8 cellular contexts compared by ENCODE assay signal in the genomic region with DNA sequence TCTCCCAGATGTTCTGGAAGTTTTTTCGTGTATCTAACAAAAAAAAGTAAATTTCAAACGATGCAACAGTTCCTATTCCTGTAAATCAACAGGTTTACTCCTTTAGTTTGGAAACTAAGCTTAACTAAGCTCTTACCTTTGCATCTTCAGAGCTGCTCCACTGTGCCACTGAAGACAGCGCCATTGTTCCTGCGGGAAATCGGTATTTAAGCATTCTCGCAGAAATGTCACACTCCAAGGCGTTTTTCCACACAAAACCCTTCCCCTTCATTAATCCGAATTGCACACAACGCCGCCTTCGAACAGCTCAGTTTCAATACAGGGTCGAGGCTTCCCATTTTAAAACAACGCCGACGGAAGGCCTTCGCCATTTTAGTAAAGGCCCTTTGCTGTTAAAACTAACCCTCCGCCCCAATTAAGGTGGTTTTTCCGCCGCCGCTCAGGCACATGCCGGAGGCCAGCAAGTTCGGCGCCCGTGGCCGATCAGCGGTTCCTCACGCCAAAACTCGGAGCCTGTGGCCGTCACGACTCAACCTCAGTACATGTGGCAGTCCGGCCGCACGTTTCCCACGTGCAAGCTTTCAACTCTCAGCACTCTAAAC. TPM values are rescaled to one million over a fixed set of nuclear protein-coding genes. Genes with fewer than 3 reads are reported as not detected.
A peak's percentile ranks its signal among the peaks of the same experiment; 100 is the strongest.
DNase-seq lines count a peak whose midpoint lies in the region; ATAC-seq lines count a peak whose summit lies in the region.

No MANE protein-coding gene starts in this region.

- intact Hi-C loops in activated naive CD4-positive, alpha-beta T cell treated with anti-CD3 and anti-CD28 coated beads for 36 hours (cut with micrococcal nuclease), result loop anchor here (1.0 to 10.0 kb wide), 8 partner anchors 8 to 1913 kb away; a partner anchor contains a TSS

- H3K27me3 Mint-ChIP-seq in activated naive CD4-positive, alpha-beta T cell treated with anti-CD3 and anti-CD28 coated beads for 36 hours (ENCODE audit: low read depth), result no peaks in the 10 kb centered on the region
- peaks cover 12% of the 10 kb centered on the region for H3K27me3 Mint-ChIP-seq in activated naive CD8-positive, alpha-beta T cell treated with anti-CD3 and anti-CD28 coated beads for 36 hours
- H3K27me3 Mint-ChIP-seq in stimulated activated naive B cell treated with anti-CD40 and anti-IgM and Interleukin-4, amounts not matched to agents 10 μg/mL and 1 μg/mL and 100 μg/mL, for 72 hours, result peaks cover 0 to 4% of the 10 kb centered on the region in 2 donors

- H3K4me1 ChIP-seq in iPS-18a (ENCODE audit: control insufficient read depth, low read depth, low read length), result peaks cover 19% of the 10 kb centered on the region

- H3K27me3 ChIP-seq in iPS-18a (ENCODE audit: control insufficient read depth, insufficient read depth, low read length), result no peaks in the 10 kb centered on the region

- peak overlapping the region; percentile 70 for H3K27ac ChIP-seq in iPS-18a (ENCODE audit: low read length)

- H3K36me3 ChIP-seq in iPS-18a (ENCODE audit: control insufficient read depth, low read depth, low read length), result peaks cover 30% of the 10 kb centered on the region

- no peaks in the 10 kb centered on the region for H3K9me3 ChIP-seq in iPS-18a (ENCODE audit: control insufficient read depth, low read depth, low read length)

- H3K9ac ChIP-seq in iPS-18a (ENCODE audit: low read length), result peak overlapping the region; percentile 98

- H3K4me3 ChIP-seq in iPS-18a (ENCODE audit: low read length), result peak overlapping the region; percentile 92

- H3K27ac Mint-ChIP-seq in activated naive CD4-positive, alpha-beta T cell treated with anti-CD3 and anti-CD28 coated beads for 36 hours, result peak overlapping the region; percentile 96
- peak overlapping the region; percentile 100 for H3K27ac Mint-ChIP-seq in activated naive CD8-positive, alpha-beta T cell treated with anti-CD3 and anti-CD28 coated beads for 36 hours
- peak overlapping the region; percentile 100 for H3K27ac Mint-ChIP-seq in stimulated activated naive B cell treated with anti-CD40 and anti-IgM and Interleukin-4, amounts not matched to agents 10 μg/mL and 1 μg/mL and 100 μg/mL, for 72 hours

- DNase-seq in activated naive CD4-positive, alpha-beta T cell treated with anti-CD3 and anti-CD28 coated beads for 36 hours, result no peak
- DNase-seq in activated naive CD4-positive, alpha-beta T cell treated with Interleukin-2 at 50 U/mL for 16 hours, result no peak
- DNase-seq in activated naive CD8-positive, alpha-beta T cell treated with anti-CD3 and anti-CD28 coated beads for 36 hours, result no peak
- no peak for DNase-seq in stimulated activated naive B cell treated with anti-CD40 and anti-IgM and Interleukin-4, amounts not matched to agents 10 μg/mL and 1 μg/mL and 100 μg/mL, for 72 hours

- peaks cover 55% of the 10 kb centered on the region for H3K36me3 Mint-ChIP-seq in activated naive CD4-positive, alpha-beta T cell treated with anti-CD3 and anti-CD28 coated beads for 36 hours (ENCODE audit: low read depth)
- H3K36me3 Mint-ChIP-seq in activated naive CD8-positive, alpha-beta T cell treated with anti-CD3 and anti-CD28 coated beads for 36 hours, result peaks cover 69% of the 10 kb centered on the region
- peaks cover 41 to 55% of the 10 kb centered on the region in 2 donors for H3K36me3 Mint-ChIP-seq in stimulated activated naive B cell treated with anti-CD40 and anti-IgM and Interleukin-4, amounts not matched to agents 10 μg/mL and 1 μg/mL and 100 μg/mL, for 72 hours

- CTCF ChIA-PET in activated naive CD4-positive, alpha-beta T cell treated with anti-CD3 and anti-CD28 coated beads for 36 hours (lab: Charles Lee), result interaction anchor here (0.8 to 2.1 kb wide), 4 partner anchors 34 to 142 kb away, joined by 4 to 17 read pairs (median 5); a partner anchor contains a TSS

- ATAC-seq in stimulated activated naive B cell treated with anti-CD40 and anti-IgM and Interleukin-4, amounts not matched to agents 10 μg/mL and 1 μg/mL and 100 μg/mL, for 72 hours (replicated peaks), result peak; percentile 1 to 2
- ATAC-seq in HG03045 (IDR thresholded peaks at IDR 0.05; ENCODE audit: unreplicated experiment) (no peak), GM18861 (IDR thresholded peaks at IDR 0.05; ENCODE audit: unreplicated experiment) (no peak), GM19351 (IDR thresholded peaks at IDR 0.05; ENCODE audit: unreplicated experiment) (no peak)

- H3K4me1 Mint-ChIP-seq in activated naive CD4-positive, alpha-beta T cell treated with anti-CD3 and anti-CD28 coated beads for 36 hours (ENCODE audit: low read depth), result peaks cover 36% of the 10 kb centered on the region
- peaks cover 43% of the 10 kb centered on the region for H3K4me1 Mint-ChIP-seq in activated naive CD8-positive, alpha-beta T cell treated with anti-CD3 and anti-CD28 coated beads for 36 hours
- peaks cover 25 to 43% of the 10 kb centered on the region in 2 donors for H3K4me1 Mint-ChIP-seq in stimulated activated naive B cell treated with anti-CD40 and anti-IgM and Interleukin-4, amounts not matched to agents 10 μg/mL and 1 μg/mL and 100 μg/mL, for 72 hours

- peak overlapping the region; percentile 97 for H3K4me3 Mint-ChIP-seq in activated naive CD4-positive, alpha-beta T cell treated with anti-CD3 and anti-CD28 coated beads for 36 hours
- H3K4me3 Mint-ChIP-seq in activated naive CD8-positive, alpha-beta T cell treated with anti-CD3 and anti-CD28 coated beads for 36 hours, result peak overlapping the region; percentile 99
- peak overlapping the region; percentile 92 to 99 for H3K4me3 Mint-ChIP-seq in stimulated activated naive B cell treated with anti-CD40 and anti-IgM and Interleukin-4, amounts not matched to agents 10 μg/mL and 1 μg/mL and 100 μg/mL, for 72 hours

- H3K9me3 Mint-ChIP-seq in activated naive CD4-positive, alpha-beta T cell treated with anti-CD3 and anti-CD28 coated beads for 36 hours, result peaks cover 4% of the 10 kb centered on the region
- H3K9me3 Mint-ChIP-seq in activated naive CD8-positive, alpha-beta T cell treated with anti-CD3 and anti-CD28 coated beads for 36 hours, result peaks cover 6% of the 10 kb centered on the region
- peaks cover 0 to 2% of the 10 kb centered on the region in 2 donors for H3K9me3 Mint-ChIP-seq in stimulated activated naive B cell treated with anti-CD40 and anti-IgM and Interleukin-4, amounts not matched to agents 10 μg/mL and 1 μg/mL and 100 μg/mL, for 72 hours

RNA-seq across cellular contexts. Expression of a gene that starts 35.4 kb away (rescaled TPM):
- 100 to 1,000 TPM; 106 to 109 TPM for total RNA-seq in activated naive CD4-positive, alpha-beta T cell treated with anti-CD3 and anti-CD28 coated beads for 36 hours
- 100 to 1,000 TPM; 271 to 278 TPM for total RNA-seq in activated naive CD8-positive, alpha-beta T cell treated with anti-CD3 and anti-CD28 coated beads for 36 hours

Comparison
In these comparisons a context has a peak if more than half of its experiments do, and no peak if none do; other contexts are left out.
1. ATAC-seq: peak in stimulated activated naive B cell treated with anti-CD40 and anti-IgM and Interleukin-4, amounts not matched to agents 10 μg/mL and 1 μg/mL and 100 μg/mL, for 72 hours (2 of 2); none in HG03045 (single experiment), GM18861 (single experiment) and GM19351 (single experiment).
2. Peak in every context shown above with its lines, with median percentiles within 50 percentile points of each other: H3K27ac Mint-ChIP-seq and H3K4me3 Mint-ChIP-seq.